Comparison of ENCODE assay signal across 44 cellular contexts in the genomic region with DNA sequence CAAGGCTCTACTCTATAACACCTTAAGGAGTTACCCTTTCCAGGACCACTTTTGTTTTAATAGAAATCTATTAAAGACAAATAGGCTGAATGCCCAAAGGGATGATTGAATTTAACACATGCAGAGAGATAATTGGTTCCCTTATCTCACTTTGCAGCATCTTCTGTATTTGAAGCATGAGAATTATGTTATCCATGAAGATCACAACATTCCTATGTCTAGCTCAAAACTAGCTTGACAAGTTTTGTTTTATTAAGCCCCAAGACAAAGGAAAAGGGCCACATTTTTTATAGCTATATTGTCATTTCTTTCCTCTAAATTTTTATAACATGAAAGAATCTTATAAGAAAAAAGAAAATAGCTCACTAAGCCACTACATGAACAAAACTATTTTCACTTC. TPM values are rescaled to one million over a fixed set of nuclear protein-coding genes. Genes with fewer than 3 reads are reported as not detected.
"Had no signal": no experiment of that assay in that cellular context is flagged by ENCODE, and none has a peak within 500 bp of the region (broad histone marks: within the 10 kb centered on the region; RNA-seq: fewer than 3 reads in every experiment).

No MANE protein-coding gene starts in this region.

- DNase-seq: activated effector memory CD4-positive, alpha-beta T cell treated with anti-CD3 and anti-CD28 coated beads, Interleukin-2, amount 50 U/mL, for 16 hours; activated effector memory CD4-positive, alpha-beta T cell treated with Interleukin-2 at 50 U/mL for 16 hours; activated gamma-delta T cell; activated gamma-delta T cell treated with Interleukin-2 at 50 U/mL for 16 hours; activated naive CD4-positive, alpha-beta T cell; activated naive CD4-positive, alpha-beta T cell treated with anti-CD3 and anti-CD28 coated beads for 36 hours; activated naive CD4-positive, alpha-beta T cell treated with anti-CD3 and anti-CD28 coated beads, Interleukin-2, amount 10 ng/mL, durations not matched to agents 7 days and 5 days; activated naive CD4-positive, alpha-beta T cell treated with anti-CD3 and anti-CD28 coated beads, Interleukin-2, amount 50 U/mL, for 16 hours; activated naive CD4-positive, alpha-beta T cell treated with Interleukin-2 at 50 U/mL for 16 hours; activated naive CD8-positive, alpha-beta T cell treated with anti-CD3 and anti-CD28 coated beads for 36 hours; activated naive CD8-positive, alpha-beta T cell treated with anti-CD3 and anti-CD28 coated beads, Interleukin-2, amount 10 ng/mL, durations not matched to agents 7 days and 5 days; activated naive CD8-positive, alpha-beta T cell treated with anti-CD3 and anti-CD28 coated beads, Interleukin-2, amount 50 U/mL, for 24 hours; activated T-cell treated with anti-CD3 and anti-CD28 coated beads, Interleukin-2, amount 50 U/mL, for 1 hour; activated T-cell treated with anti-CD3 and anti-CD28 coated beads, Interleukin-2, amount 50 U/mL, for 24 hours; activated T-cell treated with anti-CD3 and anti-CD28 coated beads, Interleukin-2, amount 50 U/mL, for 4 hours; activated T-cell treated with anti-CD3 and anti-CD28 coated beads, Interleukin-2, amount 50 U/mL, for 48 hours; activated T-cell treated with anti-CD3 and anti-CD28 coated beads, Interleukin-2, amount 50 U/mL, for 72 hours; adrenal gland; amniotic stem cell; amygdala; anterior cingulate cortex; aorta; body of pancreas; brain microvascular endothelial cell; caudate nucleus; central memory CD4-positive, alpha-beta T cell; cerebellar nuclear complex had no signal

- ATAC-seq: activated naive CD4-positive, alpha-beta T cell treated with anti-CD3 and anti-CD28 coated beads, Interleukin-2, amount 50 U/mL, for 72 hours; activated naive CD8-positive, alpha-beta T cell treated with anti-CD3 and anti-CD28 coated beads, Interleukin-2, amount 50 U/mL, for 24 hours; activated T-cell treated with anti-CD3 and anti-CD28 coated beads, Interleukin-2, amount 50 U/mL, for 4 hours; activated T-cell treated with anti-CD3 and anti-CD28 coated beads, Interleukin-2, amount 50 U/mL, for 72 hours; activated T-helper 17 cell treated with anti-CD3 and anti-CD28 coated beads, Interleukin-2, amount 50 U/mL, for 72 hours; body of pancreas had no signal

- H3K27ac Mint-ChIP-seq: activated naive CD4-positive, alpha-beta T cell treated with anti-CD3 and anti-CD28 coated beads for 36 hours; activated naive CD4-positive, alpha-beta T cell treated with anti-CD3 and anti-CD28 coated beads, Interleukin-2, amount 10 ng/mL, durations not matched to agents 7 days and 5 days; activated naive CD4-positive, alpha-beta T cell treated with anti-CD3 and anti-CD28 coated beads, Interleukin-2, amount 50 U/mL, for 24 hours; activated naive CD4-positive, alpha-beta T cell treated with anti-CD3 and anti-CD28 coated beads, Interleukin-2, amount 50 U/mL, for 72 hours; activated naive CD8-positive, alpha-beta T cell; activated naive CD8-positive, alpha-beta T cell treated with anti-CD3 and anti-CD28 coated beads for 36 hours; activated naive CD8-positive, alpha-beta T cell treated with anti-CD3 and anti-CD28 coated beads, Interleukin-2, amount 10 ng/mL, durations not matched to agents 7 days and 5 days; activated naive CD8-positive, alpha-beta T cell treated with anti-CD3 and anti-CD28 coated beads, Interleukin-2, amount 50 U/mL, for 24 hours; activated T-cell treated with anti-CD3 and anti-CD28 coated beads, Interleukin-2, amount 50 U/mL, for 24 hours; activated T-cell treated with anti-CD3 and anti-CD28 coated beads, Interleukin-2, amount 50 U/mL, for 72 hours; activated T-helper 1 cell treated with anti-CD3 and anti-CD28 coated beads, Interleukin-12 subunit alpha, Interleukin-12 subunit beta, Interleukin-2, Interleukin-4 antibody, amounts not matched to agents 30 ng/mL and 10 ng/mL and 1 ng/mL, durations not matched to agents 14 hours and 24 hours and 36 hours; activated T-helper 17 cell treated with anti-CD3 and anti-CD28 coated beads, Interleukin-2, amount 50 U/mL, for 72 hours; activated T-helper 2 cell treated with anti-CD3 and anti-CD28 coated beads, Interferon-gamma antibody, Interleukin-2, Interleukin-4, amounts not matched to agents 10 μg/mL and 5 μg/mL and 100 μg/mL, durations not matched to agents 14 hours and 24 hours and 36 hours; brain had no signal

- H3K27me3 Mint-ChIP-seq: activated naive CD4-positive, alpha-beta T cell treated with anti-CD3 and anti-CD28 coated beads, Interleukin-2, amount 10 ng/mL, durations not matched to agents 7 days and 5 days; activated naive CD8-positive, alpha-beta T cell; activated naive CD8-positive, alpha-beta T cell treated with anti-CD3 and anti-CD28 coated beads for 36 hours; activated naive CD8-positive, alpha-beta T cell treated with anti-CD3 and anti-CD28 coated beads, Interleukin-2, amount 10 ng/mL, durations not matched to agents 7 days and 5 days; activated naive CD8-positive, alpha-beta T cell treated with anti-CD3 and anti-CD28 coated beads, Interleukin-2, amount 50 U/mL, for 24 hours; activated T-cell treated with anti-CD3 and anti-CD28 coated beads, Interleukin-2, amount 50 U/mL, for 24 hours; activated T-helper 17 cell treated with anti-CD3 and anti-CD28 coated beads, Interleukin-2, amount 50 U/mL, for 72 hours; brain; central memory CD8-positive, alpha-beta T cell had no signal

- H3K4me3 Mint-ChIP-seq: activated naive CD4-positive, alpha-beta T cell treated with anti-CD3 and anti-CD28 coated beads for 36 hours; activated naive CD4-positive, alpha-beta T cell treated with anti-CD3 and anti-CD28 coated beads, Interleukin-2, amount 10 ng/mL, durations not matched to agents 7 days and 5 days; activated naive CD4-positive, alpha-beta T cell treated with anti-CD3 and anti-CD28 coated beads, Interleukin-2, amount 50 U/mL, for 24 hours; activated naive CD8-positive, alpha-beta T cell; activated naive CD8-positive, alpha-beta T cell treated with anti-CD3 and anti-CD28 coated beads for 36 hours; activated naive CD8-positive, alpha-beta T cell treated with anti-CD3 and anti-CD28 coated beads, Interleukin-2, amount 10 ng/mL, durations not matched to agents 7 days and 5 days; activated naive CD8-positive, alpha-beta T cell treated with anti-CD3 and anti-CD28 coated beads, Interleukin-2, amount 50 U/mL, for 24 hours; activated T-cell treated with anti-CD3 and anti-CD28 coated beads, Interleukin-2, amount 50 U/mL, for 24 hours; activated T-cell treated with anti-CD3 and anti-CD28 coated beads, Interleukin-2, amount 50 U/mL, for 4 hours; activated T-cell treated with anti-CD3 and anti-CD28 coated beads, Interleukin-2, amount 50 U/mL, for 72 hours; activated T-helper 1 cell treated with anti-CD3 and anti-CD28 coated beads, Interleukin-12 subunit alpha, Interleukin-12 subunit beta, Interleukin-2, Interleukin-4 antibody, amounts not matched to agents 30 ng/mL and 10 ng/mL and 1 ng/mL, durations not matched to agents 14 hours and 24 hours and 36 hours; activated T-helper 17 cell treated with anti-CD3 and anti-CD28 coated beads, Interleukin-2, amount 50 U/mL, for 72 hours; brain; central memory CD8-positive, alpha-beta T cell had no signal

- H3K4me1 ChIP-seq: adrenal gland, ascending aorta, body of pancreas, breast epithelium had no signal

- H3K9me3 Mint-ChIP-seq: activated naive CD4-positive, alpha-beta T cell treated with anti-CD3 and anti-CD28 coated beads, Interleukin-2, amount 10 ng/mL, durations not matched to agents 7 days and 5 days; activated naive CD4-positive, alpha-beta T cell treated with anti-CD3 and anti-CD28 coated beads, Interleukin-2, amount 50 U/mL, for 24 hours; activated naive CD8-positive, alpha-beta T cell treated with anti-CD3 and anti-CD28 coated beads for 36 hours; activated naive CD8-positive, alpha-beta T cell treated with anti-CD3 and anti-CD28 coated beads, Interleukin-2, amount 10 ng/mL, durations not matched to agents 7 days and 5 days; activated T-cell treated with anti-CD3 and anti-CD28 coated beads, Interleukin-2, amount 50 U/mL, for 72 hours; activated T-helper 1 cell treated with anti-CD3 and anti-CD28 coated beads, Interleukin-12 subunit alpha, Interleukin-12 subunit beta, Interleukin-2, Interleukin-4 antibody, amounts not matched to agents 30 ng/mL and 10 ng/mL and 1 ng/mL, durations not matched to agents 14 hours and 24 hours and 36 hours; activated T-helper 17 cell treated with anti-CD3 and anti-CD28 coated beads, Interleukin-2, amount 50 U/mL, for 72 hours; activated T-helper 2 cell treated with anti-CD3 and anti-CD28 coated beads, Interferon-gamma antibody, Interleukin-2, Interleukin-4, amounts not matched to agents 10 μg/mL and 5 μg/mL and 100 μg/mL, durations not matched to agents 14 hours and 24 hours and 36 hours had no signal

- H3K4me3 ChIP-seq: adrenal gland, ascending aorta, body of pancreas, breast epithelium, cardiac muscle cell had no signal

- H3K4me1 Mint-ChIP-seq: activated naive CD4-positive, alpha-beta T cell treated with anti-CD3 and anti-CD28 coated beads, Interleukin-2, amount 10 ng/mL, durations not matched to agents 7 days and 5 days; activated naive CD4-positive, alpha-beta T cell treated with anti-CD3 and anti-CD28 coated beads, Interleukin-2, amount 50 U/mL, for 24 hours; activated naive CD8-positive, alpha-beta T cell treated with anti-CD3 and anti-CD28 coated beads for 36 hours; activated naive CD8-positive, alpha-beta T cell treated with anti-CD3 and anti-CD28 coated beads, Interleukin-2, amount 10 ng/mL, durations not matched to agents 7 days and 5 days; activated naive CD8-positive, alpha-beta T cell treated with anti-CD3 and anti-CD28 coated beads, Interleukin-2, amount 50 U/mL, for 24 hours; activated T-helper 17 cell treated with anti-CD3 and anti-CD28 coated beads, Interleukin-2, amount 50 U/mL, for 72 hours; central memory CD8-positive, alpha-beta T cell had no signal

- H3K36me3 Mint-ChIP-seq: activated naive CD4-positive, alpha-beta T cell treated with anti-CD3 and anti-CD28 coated beads, Interleukin-2, amount 10 ng/mL, durations not matched to agents 7 days and 5 days; activated naive CD4-positive, alpha-beta T cell treated with anti-CD3 and anti-CD28 coated beads, Interleukin-2, amount 50 U/mL, for 24 hours; activated naive CD4-positive, alpha-beta T cell treated with anti-CD3 and anti-CD28 coated beads, Interleukin-2, amount 50 U/mL, for 72 hours; activated naive CD8-positive, alpha-beta T cell; activated naive CD8-positive, alpha-beta T cell treated with anti-CD3 and anti-CD28 coated beads for 36 hours; activated naive CD8-positive, alpha-beta T cell treated with anti-CD3 and anti-CD28 coated beads, Interleukin-2, amount 10 ng/mL, durations not matched to agents 7 days and 5 days; brain had no signal

- H3K27ac ChIP-seq: adrenal gland, ascending aorta, body of pancreas, brain microvascular endothelial cell, breast epithelium, cardiac muscle cell had no signal

- H3K36me3 ChIP-seq: adrenal gland, ascending aorta, brain microvascular endothelial cell, breast epithelium, cardiac muscle cell had no signal

- H3K27me3 ChIP-seq: adrenal gland, ascending aorta, body of pancreas, brain microvascular endothelial cell, breast epithelium, cardiac muscle cell had no signal

- H3K9me3 ChIP-seq: ascending aorta, body of pancreas had no signal

RNA-seq across cellular contexts. Expression of gene FTMT, which starts 57.9 kb away (rescaled TPM):
- total RNA-seq: activated naive CD4-positive, alpha-beta T cell treated with anti-CD3 and anti-CD28 coated beads for 36 hours; activated naive CD4-positive, alpha-beta T cell treated with anti-CD3 and anti-CD28 coated beads, Interleukin-2, amount 50 U/mL, for 72 hours; activated naive CD8-positive, alpha-beta T cell treated with anti-CD3 and anti-CD28 coated beads for 36 hours; activated naive CD8-positive, alpha-beta T cell treated with anti-CD3 and anti-CD28 coated beads, Interleukin-2, amount 10 ng/mL, durations not matched to agents 7 days and 5 days; activated T-cell treated with anti-CD3 and anti-CD28 coated beads, Interleukin-2, amount 50 U/mL, for 4 hours; activated T-cell treated with anti-CD3 and anti-CD28 coated beads, Interleukin-2, amount 50 U/mL, for 72 hours; activated T-helper 1 cell treated with anti-CD3 and anti-CD28 coated beads, Interleukin-12 subunit alpha, Interleukin-12 subunit beta, Interleukin-2, Interleukin-4 antibody, amounts not matched to agents 30 ng/mL and 10 ng/mL and 1 ng/mL, durations not matched to agents 14 hours and 24 hours and 36 hours; activated T-helper 17 cell treated with anti-CD3 and anti-CD28 coated beads, Interleukin-2, amount 50 U/mL, for 72 hours; activated T-helper 2 cell treated with anti-CD3 and anti-CD28 coated beads, Interferon-gamma antibody, Interleukin-2, Interleukin-4, amounts not matched to agents 10 μg/mL and 5 μg/mL and 100 μg/mL, durations not matched to agents 14 hours and 24 hours and 36 hours; adrenal gland; aorta; ascending aorta; astrocyte; body of pancreas; bronchial epithelial cell; cardiac muscle cell; cardiac septum; cerebellum; chondrocyte had no signal
- polyA plus RNA-seq: adipose tissue, adrenal gland, aorta, cardiac muscle cell had no signal
